14 cellular contexts compared by ENCODE assay signal in the genomic region with DNA sequence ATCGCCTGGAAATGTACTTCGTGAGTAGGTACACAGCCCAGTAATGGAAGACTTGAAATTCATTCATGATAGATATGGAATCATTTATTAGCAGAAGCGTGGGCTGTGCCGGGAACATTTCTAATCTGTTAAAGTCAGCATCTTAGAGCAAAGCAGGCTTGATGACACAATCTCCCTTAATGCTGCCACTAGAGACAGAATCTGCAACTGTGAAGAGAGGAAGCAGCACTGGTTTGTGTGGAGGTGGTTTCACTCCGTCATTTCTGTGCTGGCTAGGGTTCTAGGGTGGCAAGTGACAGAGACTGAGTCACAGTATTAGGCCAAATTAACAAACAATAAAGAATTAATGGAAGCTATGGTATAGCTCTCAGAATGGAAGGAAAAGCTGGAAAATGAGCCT.
DNase-seq lines count a peak whose midpoint lies in the region; ATAC-seq and TF ChIP-seq lines count a peak whose summit lies in the region.
"Had no signal": no experiment of that assay in that cellular context is flagged by ENCODE, and none has a peak within 500 bp of the region (broad histone marks: within the 10 kb centered on the region; RNA-seq: fewer than 3 reads in every experiment).

No MANE protein-coding gene starts in this region.

- H3K4me1 ChIP-seq in mucosa of descending colon (ENCODE audit: low read depth), result no peaks in the 10 kb centered on the region

- H3K27ac Mint-ChIP-seq in T-helper 2 cell treated with Interferon-gamma antibody and Interleukin-4, amounts not matched to agents 5 μg/mL and 100 μg/mL, for 36 hours, result no peak overlapping the region
- H3K27ac Mint-ChIP-seq in effector memory CD8-positive, alpha-beta T cell, result no peak overlapping the region
- H3K27ac Mint-ChIP-seq: activated naive CD8-positive, alpha-beta T cell had no signal

- no peaks in the 10 kb centered on the region for H3K9me3 ChIP-seq in mucosa of descending colon

- intact Hi-C loops in mucosa of descending colon (cut with DNase I, micrococcal nuclease), result no loop called here

- H3K36me3 ChIP-seq in mucosa of descending colon (ENCODE audit: low read depth), result no peaks in the 10 kb centered on the region

- peak; percentile 23 to 68 for DNase-seq in NOMO-1 (lab: John Stamatoyannopoulos, UW; ENCODE audit: unreplicated experiment in 2 of 2)
- no peak for DNase-seq in NOMO-1 treated with dmso at 0.1 percent for 144 hours (lab: John Stamatoyannopoulos, UW; ENCODE audit: unreplicated experiment)
- peak; percentile 7 for DNase-seq in T-helper 2 cell treated with Interferon-gamma antibody and Interleukin-4, amounts not matched to agents 5 μg/mL and 100 μg/mL, for 36 hours (ENCODE audit: low spot score)
- no peak for DNase-seq in mucosa of descending colon
- no peak for DNase-seq in effector memory CD8-positive, alpha-beta T cell
- DNase-seq in epidermal melanocyte (ENCODE audit: insufficient read length, low spot score), result no peak
- DNase-seq: activated CD4-positive, alpha-beta T cell treated with anti-CD3 and anti-CD28 coated beads, Interleukin-2, amount 50 U/mL, for 48 hours; midbrain; NCI-H510A treated with DMSO at 0.1 percent for 48 hours had no signal

- H3K4me1 Mint-ChIP-seq in T-helper 2 cell treated with Interferon-gamma antibody and Interleukin-4, amounts not matched to agents 5 μg/mL and 100 μg/mL, for 36 hours (ENCODE audit: low read depth), result peaks cover 6% of the 10 kb centered on the region
- no peaks in the 10 kb centered on the region for H3K4me1 Mint-ChIP-seq in effector memory CD8-positive, alpha-beta T cell (ENCODE audit: low read depth in 2 of 2)

- H3K9me3 Mint-ChIP-seq in T-helper 2 cell treated with Interferon-gamma antibody and Interleukin-4, amounts not matched to agents 5 μg/mL and 100 μg/mL, for 36 hours, result no peaks in the 10 kb centered on the region
- H3K9me3 Mint-ChIP-seq in effector memory CD8-positive, alpha-beta T cell, result no peaks in the 10 kb centered on the region

- no peak overlapping the region for H3K4me3 ChIP-seq in mucosa of descending colon
- H3K4me3 ChIP-seq: GM23338 had no signal

- no peak overlapping the region for H3K4me3 Mint-ChIP-seq in T-helper 2 cell treated with Interferon-gamma antibody and Interleukin-4, amounts not matched to agents 5 μg/mL and 100 μg/mL, for 36 hours
- no peak overlapping the region for H3K4me3 Mint-ChIP-seq in effector memory CD8-positive, alpha-beta T cell
- H3K4me3 Mint-ChIP-seq: activated naive CD8-positive, alpha-beta T cell; GM23338 had no signal

- TF ChIP-seq CTCF in mucosa of descending colon (IDR thresholded peaks at IDR 0.05), result no peak

- H3K27me3 Mint-ChIP-seq in T-helper 2 cell treated with Interferon-gamma antibody and Interleukin-4, amounts not matched to agents 5 μg/mL and 100 μg/mL, for 36 hours (ENCODE audit: low read depth), result peaks cover 4% of the 10 kb centered on the region
- H3K27me3 Mint-ChIP-seq in effector memory CD8-positive, alpha-beta T cell, result peaks cover 40 to 76% of the 10 kb centered on the region in 2 donors
- H3K27me3 Mint-ChIP-seq: activated naive CD8-positive, alpha-beta T cell had no signal

- H3K36me3 Mint-ChIP-seq in T-helper 2 cell treated with Interferon-gamma antibody and Interleukin-4, amounts not matched to agents 5 μg/mL and 100 μg/mL, for 36 hours (ENCODE audit: low read depth), result no peaks in the 10 kb centered on the region
- H3K36me3 Mint-ChIP-seq in effector memory CD8-positive, alpha-beta T cell (ENCODE audit: insufficient read depth), result no peaks in the 10 kb centered on the region
- H3K36me3 Mint-ChIP-seq: activated naive CD8-positive, alpha-beta T cell had no signal

- ATAC-seq in GM19351 (IDR thresholded peaks at IDR 0.05; ENCODE audit: unreplicated experiment) (peak; percentile 88), mucosa of descending colon (peak; percentile 19), GM18909 (IDR thresholded peaks at IDR 0.05; ENCODE audit: poor library complexity, unreplicated experiment) (no peak)
- no peak for ATAC-seq in effector memory CD8-positive, alpha-beta T cell (replicated peaks)
- ATAC-seq: GM23338, sciatic nerve had no signal

Comparison
In these comparisons a context has a peak if more than half of its experiments do, and no peak if none do; other contexts are left out.
1. DNase-seq: peak in NOMO-1 (2 of 2) and T-helper 2 cell treated with Interferon-gamma antibody and Interleukin-4, amounts not matched to agents 5 μg/mL and 100 μg/mL, for 36 hours (single experiment); none in NOMO-1 treated with dmso at 0.1 percent for 144 hours (single experiment), mucosa of descending colon (0 of 3), effector memory CD8-positive, alpha-beta T cell (0 of 3) and epidermal melanocyte (single experiment).
2. ATAC-seq: peak in GM19351 (single experiment) and mucosa of descending colon (single experiment); none in effector memory CD8-positive, alpha-beta T cell (single experiment) and GM18909 (single experiment).